In the genomic region with DNA sequence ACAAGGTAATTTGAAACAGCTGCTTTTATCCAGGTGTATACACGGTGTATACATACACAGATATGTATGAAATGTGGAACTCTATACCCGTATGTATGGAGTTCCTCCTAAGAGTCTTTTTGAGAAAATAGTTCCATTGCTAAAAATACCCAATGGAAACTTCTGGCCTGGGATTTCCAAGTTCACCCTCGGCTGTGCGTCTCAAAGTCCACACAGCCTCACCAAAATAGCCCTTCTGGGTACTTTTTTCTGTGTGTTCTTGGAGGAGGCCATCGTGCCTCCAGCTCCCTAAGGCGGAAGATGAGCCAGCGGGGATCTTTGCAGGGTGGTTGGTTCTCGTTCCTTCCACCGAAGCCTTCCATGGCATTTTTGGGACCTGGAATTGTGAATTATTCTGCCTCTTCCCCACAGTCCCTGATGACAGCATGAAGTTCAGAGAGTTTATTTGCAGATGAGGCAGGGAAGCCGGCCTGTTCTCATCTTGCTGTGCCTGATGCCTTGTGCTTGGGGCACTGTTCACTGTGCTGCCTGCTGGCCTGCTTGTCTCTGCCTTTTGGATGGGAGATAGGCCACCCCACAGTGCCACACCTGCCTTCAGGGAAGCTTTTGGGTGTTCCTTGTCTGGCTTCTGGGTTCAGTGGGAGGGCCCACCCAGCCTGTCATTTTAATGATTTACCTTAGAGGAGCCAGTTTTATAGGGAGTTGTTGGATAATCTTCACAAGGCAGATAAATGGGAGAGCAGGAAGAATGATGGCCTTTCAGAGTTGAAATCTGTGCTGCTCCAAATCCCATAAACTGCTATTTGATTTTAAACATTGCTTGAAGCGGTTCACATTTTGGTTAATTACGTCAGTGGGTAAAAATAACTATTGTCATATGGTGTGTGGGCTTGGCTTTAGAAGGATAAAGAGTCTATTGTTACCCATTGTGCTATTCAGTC, we compare ENCODE assay signal across 1 cellular context.
TF ChIP-seq lines count a peak whose summit lies in the region.

No MANE protein-coding gene starts in this region.

TF ChIP-seq in GM23338, 12 proteins besides CTCF, POLR2A, EP300 and RAD21:
- TF ChIP-seq, protein P1, sequence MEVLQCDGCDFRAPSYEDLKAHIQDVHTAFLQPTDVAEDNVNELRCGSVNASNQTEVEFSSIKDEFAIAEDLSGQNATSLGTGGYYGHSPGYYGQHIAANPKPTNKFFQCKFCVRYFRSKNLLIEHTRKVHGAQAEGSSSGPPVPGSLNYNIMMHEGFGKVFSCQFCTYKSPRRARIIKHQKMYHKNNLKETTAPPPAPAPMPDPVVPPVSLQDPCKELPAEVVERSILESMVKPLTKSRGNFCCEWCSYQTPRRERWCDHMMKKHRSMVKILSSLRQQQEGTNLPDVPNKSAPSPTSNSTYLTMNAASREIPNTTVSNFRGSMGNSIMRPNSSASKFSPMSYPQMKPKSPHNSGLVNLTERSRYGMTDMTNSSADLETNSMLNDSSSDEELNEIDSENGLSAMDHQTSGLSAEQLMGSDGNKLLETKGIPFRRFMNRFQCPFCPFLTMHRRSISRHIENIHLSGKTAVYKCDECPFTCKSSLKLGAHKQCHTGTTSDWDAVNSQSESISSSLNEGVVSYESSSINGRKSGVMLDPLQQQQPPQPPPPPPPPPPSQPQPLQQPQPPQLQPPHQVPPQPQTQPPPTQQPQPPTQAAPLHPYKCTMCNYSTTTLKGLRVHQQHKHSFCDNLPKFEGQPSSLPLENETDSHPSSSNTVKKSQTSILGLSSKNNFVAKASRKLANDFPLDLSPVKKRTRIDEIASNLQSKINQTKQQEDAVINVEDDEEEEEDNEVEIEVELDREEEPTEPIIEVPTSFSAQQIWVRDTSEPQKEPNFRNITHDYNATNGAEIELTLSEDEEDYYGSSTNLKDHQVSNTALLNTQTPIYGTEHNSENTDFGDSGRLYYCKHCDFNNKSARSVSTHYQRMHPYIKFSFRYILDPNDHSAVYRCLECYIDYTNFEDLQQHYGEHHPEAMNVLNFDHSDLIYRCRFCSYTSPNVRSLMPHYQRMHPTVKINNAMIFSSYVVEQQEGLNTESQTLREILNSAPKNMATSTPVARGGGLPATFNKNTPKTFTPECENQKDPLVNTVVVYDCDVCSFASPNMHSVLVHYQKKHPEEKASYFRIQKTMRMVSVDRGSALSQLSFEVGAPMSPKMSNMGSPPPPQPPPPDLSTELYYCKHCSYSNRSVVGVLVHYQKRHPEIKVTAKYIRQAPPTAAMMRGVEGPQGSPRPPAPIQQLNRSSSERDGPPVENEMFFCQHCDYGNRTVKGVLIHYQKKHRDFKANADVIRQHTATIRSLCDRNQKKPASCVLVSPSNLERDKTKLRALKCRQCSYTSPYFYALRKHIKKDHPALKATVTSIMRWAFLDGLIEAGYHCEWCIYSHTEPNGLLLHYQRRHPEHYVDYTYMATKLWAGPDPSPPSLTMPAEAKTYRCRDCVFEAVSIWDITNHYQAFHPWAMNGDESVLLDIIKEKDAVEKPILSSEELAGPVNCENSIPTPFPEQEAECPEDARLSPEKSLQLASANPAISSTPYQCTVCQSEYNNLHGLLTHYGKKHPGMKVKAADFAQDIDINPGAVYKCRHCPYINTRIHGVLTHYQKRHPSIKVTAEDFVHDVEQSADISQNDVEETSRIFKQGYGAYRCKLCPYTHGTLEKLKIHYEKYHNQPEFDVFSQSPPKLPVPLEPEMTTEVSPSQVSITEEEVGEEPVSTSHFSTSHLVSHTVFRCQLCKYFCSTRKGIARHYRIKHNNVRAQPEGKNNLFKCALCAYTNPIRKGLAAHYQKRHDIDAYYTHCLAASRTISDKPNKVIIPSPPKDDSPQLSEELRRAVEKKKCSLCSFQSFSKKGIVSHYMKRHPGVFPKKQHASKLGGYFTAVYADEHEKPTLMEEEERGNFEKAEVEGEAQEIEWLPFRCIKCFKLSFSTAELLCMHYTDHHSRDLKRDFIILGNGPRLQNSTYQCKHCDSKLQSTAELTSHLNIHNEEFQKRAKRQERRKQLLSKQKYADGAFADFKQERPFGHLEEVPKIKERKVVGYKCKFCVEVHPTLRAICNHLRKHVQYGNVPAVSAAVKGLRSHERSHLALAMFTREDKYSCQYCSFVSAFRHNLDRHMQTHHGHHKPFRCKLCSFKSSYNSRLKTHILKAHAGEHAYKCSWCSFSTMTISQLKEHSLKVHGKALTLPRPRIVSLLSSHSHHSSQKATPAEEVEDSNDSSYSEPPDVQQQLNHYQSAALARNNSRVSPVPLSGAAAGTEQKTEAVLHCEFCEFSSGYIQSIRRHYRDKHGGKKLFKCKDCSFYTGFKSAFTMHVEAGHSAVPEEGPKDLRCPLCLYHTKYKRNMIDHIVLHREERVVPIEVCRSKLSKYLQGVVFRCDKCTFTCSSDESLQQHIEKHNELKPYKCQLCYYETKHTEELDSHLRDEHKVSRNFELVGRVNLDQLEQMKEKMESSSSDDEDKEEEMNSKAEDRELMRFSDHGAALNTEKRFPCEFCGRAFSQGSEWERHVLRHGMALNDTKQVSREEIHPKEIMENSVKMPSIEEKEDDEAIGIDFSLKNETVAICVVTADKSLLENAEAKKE (CRISPR knock-in tag; IDR thresholded peaks at IDR 0.05), result no peak
- TF ChIP-seq ZNF331 (CRISPR knock-in tag; IDR thresholded peaks at IDR 0.05; ENCODE audit: low read depth) (no peak), STAT1 (IDR thresholded peaks at IDR 0.05; ENCODE audit: unreplicated experiment) (no peak), NANOG (IDR thresholded peaks at IDR 0.05; ENCODE audit: borderline replicate concordance) (no peak), EZH2phosphoT487 (IDR thresholded peaks at IDR 0.05; ENCODE audit: unreplicated experiment) (no peak), POLR2AphosphoS5 (IDR thresholded peaks at IDR 0.05; ENCODE audit: low read depth) (no peak), ZNF114 (CRISPR knock-in tag; IDR thresholded peaks at IDR 0.05) (no peak), EZH2 (IDR thresholded peaks at IDR 0.05; ENCODE audit: low read depth, unreplicated experiment) (no peak), JUNB (IDR thresholded peaks at IDR 0.05; ENCODE audit: unreplicated experiment) (no peak), CREB1 (CRISPR knock-in tag; IDR thresholded peaks at IDR 0.05; ENCODE audit: low read depth) (no peak)
- TF ChIP-seq, protein P2, sequence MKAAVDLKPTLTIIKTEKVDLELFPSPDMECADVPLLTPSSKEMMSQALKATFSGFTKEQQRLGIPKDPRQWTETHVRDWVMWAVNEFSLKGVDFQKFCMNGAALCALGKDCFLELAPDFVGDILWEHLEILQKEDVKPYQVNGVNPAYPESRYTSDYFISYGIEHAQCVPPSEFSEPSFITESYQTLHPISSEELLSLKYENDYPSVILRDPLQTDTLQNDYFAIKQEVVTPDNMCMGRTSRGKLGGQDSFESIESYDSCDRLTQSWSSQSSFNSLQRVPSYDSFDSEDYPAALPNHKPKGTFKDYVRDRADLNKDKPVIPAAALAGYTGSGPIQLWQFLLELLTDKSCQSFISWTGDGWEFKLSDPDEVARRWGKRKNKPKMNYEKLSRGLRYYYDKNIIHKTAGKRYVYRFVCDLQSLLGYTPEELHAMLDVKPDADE (IDR thresholded peaks at IDR 0.05), result no peak
- TF ChIP-seq, protein P3, sequence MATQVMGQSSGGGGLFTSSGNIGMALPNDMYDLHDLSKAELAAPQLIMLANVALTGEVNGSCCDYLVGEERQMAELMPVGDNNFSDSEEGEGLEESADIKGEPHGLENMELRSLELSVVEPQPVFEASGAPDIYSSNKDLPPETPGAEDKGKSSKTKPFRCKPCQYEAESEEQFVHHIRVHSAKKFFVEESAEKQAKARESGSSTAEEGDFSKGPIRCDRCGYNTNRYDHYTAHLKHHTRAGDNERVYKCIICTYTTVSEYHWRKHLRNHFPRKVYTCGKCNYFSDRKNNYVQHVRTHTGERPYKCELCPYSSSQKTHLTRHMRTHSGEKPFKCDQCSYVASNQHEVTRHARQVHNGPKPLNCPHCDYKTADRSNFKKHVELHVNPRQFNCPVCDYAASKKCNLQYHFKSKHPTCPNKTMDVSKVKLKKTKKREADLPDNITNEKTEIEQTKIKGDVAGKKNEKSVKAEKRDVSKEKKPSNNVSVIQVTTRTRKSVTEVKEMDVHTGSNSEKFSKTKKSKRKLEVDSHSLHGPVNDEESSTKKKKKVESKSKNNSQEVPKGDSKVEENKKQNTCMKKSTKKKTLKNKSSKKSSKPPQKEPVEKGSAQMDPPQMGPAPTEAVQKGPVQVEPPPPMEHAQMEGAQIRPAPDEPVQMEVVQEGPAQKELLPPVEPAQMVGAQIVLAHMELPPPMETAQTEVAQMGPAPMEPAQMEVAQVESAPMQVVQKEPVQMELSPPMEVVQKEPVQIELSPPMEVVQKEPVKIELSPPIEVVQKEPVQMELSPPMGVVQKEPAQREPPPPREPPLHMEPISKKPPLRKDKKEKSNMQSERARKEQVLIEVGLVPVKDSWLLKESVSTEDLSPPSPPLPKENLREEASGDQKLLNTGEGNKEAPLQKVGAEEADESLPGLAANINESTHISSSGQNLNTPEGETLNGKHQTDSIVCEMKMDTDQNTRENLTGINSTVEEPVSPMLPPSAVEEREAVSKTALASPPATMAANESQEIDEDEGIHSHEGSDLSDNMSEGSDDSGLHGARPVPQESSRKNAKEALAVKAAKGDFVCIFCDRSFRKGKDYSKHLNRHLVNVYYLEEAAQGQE (IDR thresholded peaks at IDR 0.05; ENCODE audit: unreplicated experiment), result no peak
